ENCODE assay signal across 27 cellular contexts in the genomic region with DNA sequence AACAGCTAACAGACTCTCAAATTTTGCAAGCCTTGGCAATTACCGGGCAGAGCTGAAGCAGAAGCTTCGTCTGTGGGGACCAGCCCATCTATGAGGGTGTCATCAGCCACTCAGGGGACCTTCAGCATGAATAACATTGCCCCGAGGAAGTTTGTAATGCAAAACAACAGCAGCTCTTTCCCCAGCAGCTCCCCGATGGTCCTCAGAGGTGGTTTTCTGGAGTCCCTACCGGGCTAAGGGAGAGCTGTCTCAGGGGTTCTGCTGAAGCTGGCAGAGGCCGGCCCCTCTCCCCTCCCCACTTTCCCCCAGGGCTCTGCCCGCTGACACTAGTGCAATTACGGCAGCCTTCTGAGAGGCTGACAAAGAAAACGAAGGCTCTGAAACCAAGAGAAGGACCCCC.
A peak's percentile ranks its signal among the peaks of the same experiment; 100 is the strongest.
DNase-seq lines count a peak whose midpoint lies in the region; ATAC-seq, FAIRE-seq and TF ChIP-seq lines count a peak whose summit lies in the region.
"Had no signal": no experiment of that assay in that cellular context is flagged by ENCODE, and none has a peak within 500 bp of the region (broad histone marks: within the 10 kb centered on the region; RNA-seq: fewer than 3 reads in every experiment).

No MANE protein-coding gene starts in this region.

- TF ChIP-seq POLR2A in NB4 (IDR thresholded peaks at IDR 0.05; ENCODE audit: extremely low read depth, insufficient read length), result no peak

- ATAC-seq in activated B cell treated with CpG ODN at 0.5 μM for 24 hours (ENCODE audit: low read depth) (peak; percentile 38), HG02938 (IDR thresholded peaks at IDR 0.05; ENCODE audit: unreplicated experiment) (no peak), HG02588 (IDR thresholded peaks at IDR 0.05; ENCODE audit: unreplicated experiment) (no peak)
- ATAC-seq: activated CD4-positive, CD25-positive, alpha-beta regulatory T cell treated with anti-CD3 and anti-CD28 coated beads, Interleukin-2, amount 50 U/mL, for 24 hours; naive thymus-derived CD4-positive, alpha-beta T cell had no signal

- H3K4me1 Mint-ChIP-seq in activated B cell treated with CpG ODN at 0.5 μM for 24 hours, result peaks cover 58% of the 10 kb centered on the region
- H3K4me1 Mint-ChIP-seq: activated naive CD4-positive, alpha-beta T cell treated with anti-CD3 and anti-CD28 coated beads, Interleukin-2, amount 50 U/mL, for 24 hours had no signal

- no peaks in the 10 kb centered on the region for H4K20me1 ChIP-seq in smooth muscle cell (ENCODE audit: low read depth)

- H3K9me3 ChIP-seq in smooth muscle cell (replicated peaks; ENCODE audit: low read depth), result no peaks in the 10 kb centered on the region
- H3K9me3 ChIP-seq: esophagus muscularis mucosa had no signal

- intact Hi-C loops in activated B cell treated with CpG ODN at 0.5 μM for 24 hours (cut with micrococcal nuclease), result loop anchor here (1.0 to 10.0 kb wide), 3 partner anchors 41 to 625 kb away; no protein-coding TSS in a partner anchor

- DNase-seq in NCI-H526 (lab: John Stamatoyannopoulos, UW) (peak; percentile 9 to 63), NCI-H526 treated with DMSO at 0.1 percent for 48 hours (lab: John Stamatoyannopoulos, UW) (no peak), NB4 (ENCODE audit: low read depth) (peak; percentile 28), activated B cell treated with CpG ODN at 0.5 μM for 24 hours (no peak), smooth muscle cell (lab: John Stamatoyannopoulos, UW; ENCODE audit: unreplicated experiment) (no peak), D721Med (ENCODE audit: insufficient read length, low spot score) (no peak)
- DNase-seq: activated T-cell treated with anti-CD3 and anti-CD28 coated beads, Interleukin-2, amount 50 U/mL, for 48 hours; cerebellar nuclear complex; DMS153; effector CD4-positive, alpha-beta T cell; HCEC 1CT; kidney glomerular epithelial cell; mesenchymal stem cell; naive thymus-derived CD4-positive, alpha-beta T cell; NCI-H2081; NCI-H510A; retina; stimulated activated CD8-positive, alpha-beta memory T cell treated with anti-CD3 and anti-CD28 coated beads, Interleukin-4, amount 100 ng/mL, for 48 hours had no signal

- no peaks in the 10 kb centered on the region for H3K36me3 ChIP-seq in smooth muscle cell (ENCODE audit: low read depth)
- H3K36me3 ChIP-seq: esophagus muscularis mucosa had no signal

- POLR2A ChIA-PET in activated B cell treated with CpG ODN at 0.5 μM for 24 hours (lab: Charles Lee), result interaction anchor here (0.6 to 1.2 kb wide), 4 partner anchors 28 to 287 kb away, joined by 3 to 5 read pairs (median 3); partner anchors contain the start of gene TLE3

- TF ChIP-seq CTCF in NB4 (IDR thresholded peaks at IDR 0.05; ENCODE audit: low read depth, low read length), result no peak
- TF ChIP-seq CTCF in activated B cell treated with CpG ODN at 0.5 μM for 24 hours (IDR thresholded peaks at IDR 0.05), result no peak
- no peak for TF ChIP-seq CTCF in smooth muscle cell (IDR thresholded peaks at IDR 0.05; ENCODE audit: borderline replicate concordance, insufficient read depth, poor library complexity, severe bottlenecking)
- TF ChIP-seq CTCF in D721Med (IDR thresholded peaks at IDR 0.05; ENCODE audit: insufficient read depth, missing control alignments), result no peak

- peaks cover 19% of the 10 kb centered on the region for H3F3A ChIP-seq in smooth muscle cell (ENCODE audit: low read depth)

- no peak overlapping the region for H3K27ac ChIP-seq in smooth muscle cell (ENCODE audit: low read depth)
- H3K27ac ChIP-seq: C4-2B had no signal

- peak overlapping the region; percentile 39 for H3K4me2 ChIP-seq in smooth muscle cell

- H3K9ac ChIP-seq in smooth muscle cell (ENCODE audit: low read depth), result no peak overlapping the region

- H3K27me3 Mint-ChIP-seq in activated B cell treated with CpG ODN at 0.5 μM for 24 hours, result peaks cover 3% of the 10 kb centered on the region
- H3K27me3 Mint-ChIP-seq: activated naive CD4-positive, alpha-beta T cell treated with anti-CD3 and anti-CD28 coated beads, Interleukin-2, amount 50 U/mL, for 24 hours had no signal

- 37% methylated on average over 9 of the region's 9 CpGs for WGBS in smooth muscle cell (ENCODE audit: low lambda C conversion rate)

- peak overlapping the region; percentile 16 for H3K27ac Mint-ChIP-seq in activated B cell treated with CpG ODN at 0.5 μM for 24 hours
- H3K27ac Mint-ChIP-seq: activated naive CD4-positive, alpha-beta T cell treated with anti-CD3 and anti-CD28 coated beads, Interleukin-2, amount 50 U/mL, for 24 hours; naive thymus-derived CD4-positive, alpha-beta T cell had no signal

- peak overlapping the region; percentile 11 for H3K4me3 Mint-ChIP-seq in activated B cell treated with CpG ODN at 0.5 μM for 24 hours
- H3K4me3 Mint-ChIP-seq: activated naive CD4-positive, alpha-beta T cell treated with anti-CD3 and anti-CD28 coated beads, Interleukin-2, amount 50 U/mL, for 24 hours; naive thymus-derived CD4-positive, alpha-beta T cell had no signal

- no peaks in the 10 kb centered on the region for H3K36me3 Mint-ChIP-seq in activated B cell treated with CpG ODN at 0.5 μM for 24 hours (ENCODE audit: low read depth)
- H3K36me3 Mint-ChIP-seq: activated naive CD4-positive, alpha-beta T cell treated with anti-CD3 and anti-CD28 coated beads, Interleukin-2, amount 50 U/mL, for 24 hours; naive thymus-derived CD4-positive, alpha-beta T cell had no signal

- H3K4me3 ChIP-seq in NB4 (ENCODE audit: low read depth, low read length) (no peak overlapping the region), smooth muscle cell (no peak overlapping the region)
- H3K4me3 ChIP-seq: esophagus muscularis mucosa had no signal

- peaks cover 21% of the 10 kb centered on the region for H3K4me1 ChIP-seq in smooth muscle cell (ENCODE audit: low read depth)

- H2AFZ ChIP-seq in smooth muscle cell (ENCODE audit: low read depth), result no peak overlapping the region

- no peaks in the 10 kb centered on the region for H3K9me3 Mint-ChIP-seq in activated B cell treated with CpG ODN at 0.5 μM for 24 hours
- H3K9me3 Mint-ChIP-seq: activated naive CD4-positive, alpha-beta T cell treated with anti-CD3 and anti-CD28 coated beads, Interleukin-2, amount 50 U/mL, for 24 hours; naive thymus-derived CD4-positive, alpha-beta T cell had no signal

- H3K79me2 ChIP-seq in smooth muscle cell (ENCODE audit: low read depth), result no peaks in the 10 kb centered on the region

- H3K27me3 ChIP-seq in smooth muscle cell (ENCODE audit: low read depth), result no peaks in the 10 kb centered on the region
- H3K27me3 ChIP-seq: esophagus muscularis mucosa had no signal

- CTCF ChIA-PET in activated B cell treated with CpG ODN at 0.5 μM for 24 hours (lab: Charles Lee), result interaction anchor here (1.1 kb wide), 1 partner anchor 260 kb away, joined by 4 read pairs; no protein-coding TSS in a partner anchor

- FAIRE-seq in D721Med (lab: Jason Lieb, UNC), result no peak
- FAIRE-seq: A204.1, astrocyte, GM12892 had no signal

Comparison
In these comparisons a context has a peak if more than half of its experiments do, and no peak if none do; other contexts are left out.
1. DNase-seq: peak in NCI-H526 (2 of 2) and NB4 (single experiment); none in NCI-H526 treated with DMSO at 0.1 percent for 48 hours (single experiment), activated B cell treated with CpG ODN at 0.5 μM for 24 hours (single experiment), smooth muscle cell (single experiment) and D721Med (single experiment).